Comparison of ENCODE assay signal across 1 cellular context in the genomic region with DNA sequence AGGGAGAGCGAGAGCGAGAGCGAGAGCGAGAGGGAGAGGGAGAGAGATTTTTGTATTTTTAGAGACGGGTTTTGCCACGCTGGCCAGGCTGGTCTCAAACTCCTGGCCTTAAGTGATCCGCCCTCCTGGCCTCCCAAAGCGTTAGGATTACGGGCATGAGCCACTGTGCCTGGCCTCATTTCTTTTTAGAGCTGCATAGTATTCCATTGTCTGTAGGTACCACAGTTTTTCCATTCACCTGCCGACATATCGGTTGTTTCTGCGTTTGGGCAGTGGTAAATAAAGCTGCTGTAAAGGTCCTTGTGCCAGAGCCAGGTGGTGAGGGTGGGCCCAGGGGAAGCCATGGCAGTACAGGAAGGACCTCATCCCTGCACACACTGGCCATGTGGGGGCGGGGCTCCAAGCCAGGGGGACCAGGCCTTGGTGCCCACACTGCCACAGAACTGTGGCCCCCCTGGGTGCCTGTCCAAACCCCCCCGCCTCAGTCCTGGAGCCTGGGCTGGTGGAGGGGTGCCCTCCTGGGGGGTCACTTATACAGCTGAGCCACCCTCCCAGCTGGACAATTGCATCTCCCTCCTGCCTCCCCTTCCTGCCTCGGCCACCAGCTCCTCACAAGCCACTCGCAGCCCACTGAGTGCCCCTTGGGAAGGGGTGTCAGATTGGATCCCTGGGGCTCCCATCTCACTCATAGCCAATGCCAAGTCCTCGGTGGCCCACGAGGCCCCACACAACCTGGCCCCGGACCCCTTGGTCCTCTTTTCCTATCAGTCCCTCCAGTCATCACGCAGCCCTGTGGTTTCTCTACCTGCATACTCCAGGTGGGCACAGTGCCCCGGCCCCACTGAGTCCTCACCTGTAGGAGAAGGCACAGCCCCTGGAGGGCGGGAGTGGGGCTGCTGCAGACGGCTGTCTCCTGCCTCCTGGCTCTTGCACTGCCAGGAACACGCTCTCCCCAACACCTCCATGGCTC.
TF ChIP-seq lines count a peak whose summit lies in the region.

No MANE protein-coding gene starts in this region.

TF ChIP-seq in endothelial cell of umbilical vein, 7 proteins besides CTCF, POLR2A, EP300 and RAD21:
- TF ChIP-seq MYC (IDR thresholded peaks at IDR 0.05; ENCODE audit: low read depth, low read length), result no peak
- TF ChIP-seq, protein P1, sequence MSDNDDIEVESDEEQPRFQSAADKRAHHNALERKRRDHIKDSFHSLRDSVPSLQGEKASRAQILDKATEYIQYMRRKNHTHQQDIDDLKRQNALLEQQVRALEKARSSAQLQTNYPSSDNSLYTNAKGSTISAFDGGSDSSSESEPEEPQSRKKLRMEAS (IDR thresholded peaks at IDR 0.05; ENCODE audit: insufficient read depth, insufficient read length), result no peak
- TF ChIP-seq FOS (IDR thresholded peaks at IDR 0.05; ENCODE audit: borderline replicate concordance, insufficient read depth, low read length), result no peak
- TF ChIP-seq GATA2 (IDR thresholded peaks at IDR 0.05; ENCODE audit: insufficient read depth, insufficient read length, low read depth, low read length), result no peak
- TF ChIP-seq EZH2 (IDR thresholded peaks at IDR 0.05; ENCODE audit: borderline replicate concordance, low read depth, low read length, severe bottlenecking), result no peak
- TF ChIP-seq JUN (IDR thresholded peaks at IDR 0.05; ENCODE audit: borderline replicate concordance, insufficient read depth, insufficient read length, low read depth), result no peak
- TF ChIP-seq POLR2AphosphoS5 (IDR thresholded peaks at IDR 0.05; ENCODE audit: insufficient read depth, low read depth, low read length), result no peak
TF ChIP-seq in endothelial cell of umbilical vein: peak in this region for 0.
